1 cellular context compared by ENCODE assay signal in genomic region chr2:74821177-74822124, GRCh38.
A peak's percentile ranks its signal among the peaks of the same experiment; 100 is the strongest.
TF ChIP-seq lines count a peak whose summit lies in the region.

No MANE protein-coding gene starts in this region.

TF ChIP-seq in Ishikawa, 13 proteins besides CTCF, POLR2A, EP300 and RAD21 (continued from another document):
- TF ChIP-seq USF1 (IDR thresholded peaks at IDR 0.05) (peak; percentile 40; the same call in 1 of the 2 replicates), CREB1 (IDR thresholded peaks at IDR 0.05; ENCODE audit: low read depth) (no peak), NFIC (IDR thresholded peaks at IDR 0.05) (no peak), CEBPB (IDR thresholded peaks at IDR 0.05) (peak; percentile 64; the same call in 1 of the 2 replicates)
